ENCODE assay signal across 1 cellular context in genomic region chr6:143158113-143158581, GRCh38.
TF ChIP-seq lines count a peak whose summit lies in the region.

No MANE protein-coding gene starts in this region.

TF ChIP-seq in K562, 482 proteins besides CTCF, POLR2A, EP300 and RAD21 (continued from another document and continues in another):
- TF ChIP-seq NFIX (CRISPR knock-in tag; IDR thresholded peaks at IDR 0.05; ENCODE audit: low read depth) (no peak), WHSC1 (IDR thresholded peaks at IDR 0.05; ENCODE audit: low read length) (no peak), TAF9B (IDR thresholded peaks at IDR 0.05; ENCODE audit: partially characterized antibody) (no peak), TEAD2 (tag; IDR thresholded peaks at IDR 0.05) (no peak), SMARCC2 (IDR thresholded peaks at IDR 0.05; ENCODE audit: low read depth) (no peak), ZNF695 (CRISPR knock-in tag; IDR thresholded peaks at IDR 0.05) (no peak), GABPA (tag; conservative IDR thresholded peaks at IDR 0.05; ENCODE audit: low read depth) (peak; percentile 26; the same call in 1 of the 2 replicates), E2F4 (CRISPR knock-in tag; IDR thresholded peaks at IDR 0.05; ENCODE audit: low read depth) (no peak), CC2D1A (IDR thresholded peaks at IDR 0.05) (no peak), MXI1 (IDR thresholded peaks at IDR 0.05; ENCODE audit: low read depth, low read length) (no peak), TBP (optimal IDR thresholded peaks at IDR 0.05; ENCODE audit: low read depth, low read length) (no peak), GTF2B (IDR thresholded peaks at IDR 0.05; ENCODE audit: extremely low read depth, insufficient read length) (no peak), ZNF584 (CRISPR knock-in tag; IDR thresholded peaks at IDR 0.05; ENCODE audit: low read depth) (peak; percentile 79; the same call in 1 of the 2 replicates), HSF4 (CRISPR knock-in tag; IDR thresholded peaks at IDR 0.05; ENCODE audit: borderline replicate concordance) (no peak), POLR2AphosphoS2 (IDR thresholded peaks at IDR 0.05; ENCODE audit: low read length) (no peak), SIN3A (IDR thresholded peaks at IDR 0.05; ENCODE audit: borderline replicate concordance in 2 of 2, control insufficient read depth in 1 of 2, low read depth in 2 of 2, low read length in 2 of 2) (no peak), CBX2 (IDR thresholded peaks at IDR 0.05; ENCODE audit: insufficient read depth, low read length, poor library complexity, severe bottlenecking) (no peak), RBM14 (IDR thresholded peaks at IDR 0.05; ENCODE audit: borderline replicate concordance, insufficient read depth, low read depth, low read length) (no peak), MCM5 (IDR thresholded peaks at IDR 0.05; ENCODE audit: low read depth) (no peak), CTCFL (IDR thresholded peaks at IDR 0.05; ENCODE audit: borderline replicate concordance, insufficient read depth, low read depth, low read length, poor library complexity, severe bottlenecking) (no peak), ZFP36 (IDR thresholded peaks at IDR 0.05; ENCODE audit: low read depth, low read length, partially characterized antibody) (no peak), EGR1 (conservative IDR thresholded peaks at IDR 0.05) (no peak; the same call in 1 of the 2 replicates), ZNF740 (CRISPR knock-in tag; IDR thresholded peaks at IDR 0.05) (no peak), ZNF740 (tag; IDR thresholded peaks at IDR 0.05) (no peak), ZNF143 (CRISPR knock-in tag; IDR thresholded peaks at IDR 0.05) (no peak), POLR2B (IDR thresholded peaks at IDR 0.05; ENCODE audit: low read depth, partially characterized antibody) (no peak), ZMIZ1 (IDR thresholded peaks at IDR 0.05; ENCODE audit: low read depth in 2 of 2, low read length in 2 of 2) (no peak), OTX1 (CRISPR knock-in tag; IDR thresholded peaks at IDR 0.05) (no peak), THAP7 (CRISPR knock-in tag; IDR thresholded peaks at IDR 0.05) (no peak), SMARCA4 (IDR thresholded peaks at IDR 0.05) (no peak), NFYB (IDR thresholded peaks at IDR 0.05; ENCODE audit: extremely low read depth, insufficient read length) (no peak), SPI1 (IDR thresholded peaks at IDR 0.05; ENCODE audit: borderline replicate concordance, low read depth, low read length) (no peak), ZNF592 (IDR thresholded peaks at IDR 0.05) (0 out of 2 replicates have a peak, but pooled peaks have one; percentile 24), FOXM1 (IDR thresholded peaks at IDR 0.05; ENCODE audit: low read depth) (no peak), FOXM1 (CRISPR knock-in tag; IDR thresholded peaks at IDR 0.05; ENCODE audit: low read depth) (no peak), IFI16 (CRISPR knock-in tag; IDR thresholded peaks at IDR 0.05) (no peak), ZNF263 (CRISPR knock-in tag; IDR thresholded peaks at IDR 0.05; ENCODE audit: borderline replicate concordance) (no peak), LARP7 (IDR thresholded peaks at IDR 0.05) (no peak), BRCA1 (IDR thresholded peaks at IDR 0.05) (no peak), BRCA1 (CRISPR knock-in tag; IDR thresholded peaks at IDR 0.05) (no peak), PBX2 (CRISPR knock-in tag; IDR thresholded peaks at IDR 0.05; ENCODE audit: low read depth) (no peak), PBX2 (tag; conservative IDR thresholded peaks at IDR 0.05; ENCODE audit: low read depth) (no peak), ZFP1 (CRISPR knock-in tag; IDR thresholded peaks at IDR 0.05) (no peak), U2AF2 (optimal IDR thresholded peaks at IDR 0.05; ENCODE audit: low read depth, low read length) (no peak), MNT (conservative IDR thresholded peaks at IDR 0.05) (no peak), NUFIP1 (IDR thresholded peaks at IDR 0.05; ENCODE audit: partially characterized antibody) (no peak), USF2 (CRISPR knock-in tag; IDR thresholded peaks at IDR 0.05) (no peak)
